Comparison of ENCODE assay signal across 8 cellular contexts in genomic region chr9:98034593-98035546, GRCh38. TPM values are rescaled to one million over a fixed set of nuclear protein-coding genes. Genes with fewer than 3 reads are reported as not detected.
DNase-seq lines count a peak whose midpoint lies in the region; ATAC-seq, FAIRE-seq and TF ChIP-seq lines count a peak whose summit lies in the region.

No MANE protein-coding gene starts in this region.

- ATAC-seq in HG03558 (IDR thresholded peaks at IDR 0.05; ENCODE audit: extremely low read depth, unreplicated experiment), result peak; percentile 39

- CTCF ChIA-PET in AG04450 (lab: Charles Lee), result interaction anchor here (0.5 to 3.3 kb wide), 21 partner anchors 8 to 278 kb away, joined by 3 to 34 read pairs (median 4); partner anchors contain the start of gene TRMO

- TF ChIP-seq POLR2A in Peyer's patch (IDR thresholded peaks at IDR 0.05) (no peak), suprapubic skin (IDR thresholded peaks at IDR 0.05) (no peak)

- H3K4me3 ChIP-seq in AG04450 (ENCODE audit: low read depth, low read length) (no peak overlapping the region), Peyer's patch (no peak overlapping the region), fibroblast of the aortic adventitia (ENCODE audit: low read depth, low read length) (peak overlapping the region; percentile 17), suprapubic skin (no peak overlapping the region)

- H3K4me1 ChIP-seq in Peyer's patch (no peaks in the 10 kb centered on the region), suprapubic skin (peaks cover 8% of the 10 kb centered on the region)

- H3K27me3 ChIP-seq in AG04450 (ENCODE audit: control insufficient read depth, insufficient read depth, low read length) (no peaks in the 10 kb centered on the region), Peyer's patch (no peaks in the 10 kb centered on the region), suprapubic skin (no peaks in the 10 kb centered on the region)

- no peaks in the 10 kb centered on the region for H3K36me3 ChIP-seq in Peyer's patch
- H3K36me3 ChIP-seq in suprapubic skin, result no peaks in the 10 kb centered on the region

- no peak for TF ChIP-seq EP300 in suprapubic skin (IDR thresholded peaks at IDR 0.05)

- H3K27ac ChIP-seq in AG04450 (ENCODE audit: low read depth, low read length) (peak overlapping the region; percentile 90), Peyer's patch (no peak overlapping the region), suprapubic skin (no peak overlapping the region)

- H3K9me3 ChIP-seq in AG04450 (ENCODE audit: control insufficient read depth, insufficient read depth, low read length) (no peaks in the 10 kb centered on the region), Peyer's patch (no peaks in the 10 kb centered on the region), suprapubic skin (no peaks in the 10 kb centered on the region)

- DNase-seq in AG04450 (ENCODE audit: low read depth, low spot score) (no peak), GM18507 (ENCODE audit: extremely low spot score, insufficient read length, low read depth) (peak; percentile 48), Peyer's patch (peak; percentile 81 to 97 (median 95)), activated T-helper 1 cell treated with Interleukin-2 at 50 U/mL for 16 hours (ENCODE audit: low read depth) (peak; percentile 76), fibroblast of the aortic adventitia (ENCODE audit: low read depth) (peak; percentile 78), occipital lobe (lab: John Stamatoyannopoulos, UW) (peak; percentile 52), suprapubic skin (ENCODE audit: low spot score in 2 of 2) (peak; percentile 92 to 93)

- 44% methylated on average over 19 of the region's 20 CpGs for WGBS in suprapubic skin

- peak; percentile 92 for FAIRE-seq in GM18507 (lab: Jason Lieb, UNC)

- POLR2A ChIA-PET in AG04450 (lab: Yijun Ruan, JAX), result interaction anchor here (0.7 to 2.4 kb wide), 3 partner anchors 22 to 112 kb away, joined by 3 to 9 read pairs (median 5); partner anchors contain the start of genes NANS and TRMO

- TF ChIP-seq CTCF in AG04450 (IDR thresholded peaks at IDR 0.05; ENCODE audit: low read depth, low read length) (peak; percentile 74), Peyer's patch (IDR thresholded peaks at IDR 0.05) (peak; percentile 48 to 89 (median 81)), fibroblast of the aortic adventitia (IDR thresholded peaks at IDR 0.05; ENCODE audit: insufficient read depth, low read length) (peak; percentile 78), suprapubic skin (IDR thresholded peaks at IDR 0.05) (peak; percentile 72 to 84)

RNA-seq across cellular contexts. Expression of gene NANS, which starts 21.7 kb away (rescaled TPM):
- 111 and 122 TPM in 2 replicates for polyA plus RNA-seq in AG04450 (2011; rRNA removed)
- 73.6 and 80.2 TPM in 2 replicates for polyA minus RNA-seq in AG04450 (2011; rRNA and poly(A)+ RNA removed)
- 10 to 100 TPM; 46.4 to 90.8 (median 76.7) TPM for total RNA-seq in Peyer's patch
- 46.6 and 62.5 TPM in 2 replicates for total RNA-seq in fibroblast of the aortic adventitia (ENCODE audit: low replicate concordance)
- total RNA-seq in occipital lobe, result 20.9 TPM
- 10 to 100 TPM; 35.0 to 49.6 (median 45.2) TPM for total RNA-seq in suprapubic skin

RNA-seq across cellular contexts. Expression of gene ANP32B, which starts 51.7 kb away (rescaled TPM):
- 53.3 and 59.0 TPM in 2 replicates for polyA plus RNA-seq in AG04450 (2011; rRNA removed)
- 19.4 and 30.6 TPM in 2 replicates for polyA minus RNA-seq in AG04450 (2011; rRNA and poly(A)+ RNA removed)
- total RNA-seq in Peyer's patch, result 10 to 100 TPM; 25.4 to 57.8 (median 36.6) TPM
- 17.0 and 149 TPM in 2 replicates for total RNA-seq in fibroblast of the aortic adventitia (ENCODE audit: low replicate concordance)
- total RNA-seq in occipital lobe, result 3.9 TPM
- 10 to 100 TPM; 34.8 to 71.6 (median 59.1) TPM for total RNA-seq in suprapubic skin
